In the genomic region with DNA sequence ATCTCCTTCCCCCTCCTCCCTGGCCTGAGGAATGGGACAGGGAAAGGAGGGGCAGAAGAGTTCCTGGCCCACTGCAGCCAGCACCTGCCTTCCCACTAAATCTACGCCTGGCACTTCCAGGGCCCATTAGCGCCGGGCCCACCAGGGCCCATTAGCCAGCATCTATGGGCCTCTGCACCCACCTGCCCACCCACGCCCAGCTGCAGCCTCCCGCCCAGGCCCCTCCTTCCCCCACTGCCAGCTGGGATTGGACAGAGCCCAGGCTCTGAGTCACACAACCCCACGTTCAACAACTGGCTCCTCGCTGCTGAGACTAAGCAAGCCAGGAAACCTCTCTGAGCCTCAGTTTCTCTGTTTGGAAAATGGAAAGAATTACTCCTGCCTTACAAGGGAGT, we compare ENCODE assay signal across 12 cellular contexts. TPM values are rescaled to one million over a fixed set of nuclear protein-coding genes. Genes with fewer than 3 reads are reported as not detected.
A peak's percentile ranks its signal among the peaks of the same experiment; 100 is the strongest.
DNase-seq lines count a peak whose midpoint lies in the region; ATAC-seq, FAIRE-seq and TF ChIP-seq lines count a peak whose summit lies in the region.
"Had no signal": no experiment of that assay in that cellular context is flagged by ENCODE, and none has a peak within 500 bp of the region (broad histone marks: within the 10 kb centered on the region; RNA-seq: fewer than 3 reads in every experiment).

No MANE protein-coding gene starts in this region.

- H3K4me3 Mint-ChIP-seq in activated CD8-positive, alpha-beta memory T cell treated with anti-CD3 and anti-CD28 coated beads, Interleukin-2, amount 10 ng/mL, durations not matched to agents 7 days and 5 days, result no peak overlapping the region
- H3K4me3 Mint-ChIP-seq: memory B cell had no signal

- H3K27ac Mint-ChIP-seq in activated CD8-positive, alpha-beta memory T cell treated with anti-CD3 and anti-CD28 coated beads, Interleukin-2, amount 10 ng/mL, durations not matched to agents 7 days and 5 days, result no peak overlapping the region
- H3K27ac Mint-ChIP-seq: memory B cell had no signal

- DNase-seq in Daoy (ENCODE audit: low read depth) (peak; percentile 82), NCI-H1694 treated with DMSO at 0.1 percent for 48 hours (lab: John Stamatoyannopoulos, UW) (peak; percentile 25), bronchial epithelial cell (ENCODE audit: low read depth) (peak; percentile 71), mucosa of descending colon (no peak), A172 (ENCODE audit: low spot score) (no peak), uterus (no peak), D341Med (ENCODE audit: low spot score) (no peak)
- no peak for DNase-seq in activated CD8-positive, alpha-beta memory T cell treated with anti-CD3 and anti-CD28 coated beads, Interleukin-2, amount 10 ng/mL, durations not matched to agents 7 days and 5 days
- DNase-seq: activated gamma-delta T cell treated with Interleukin-2 at 50 U/mL for 16 hours had no signal

- H3K27me3 ChIP-seq in bronchial epithelial cell (ENCODE audit: control insufficient read depth, insufficient read depth, low read length), result no peaks in the 10 kb centered on the region
- H3K27me3 ChIP-seq in uterus, result peaks cover 6 to 44% of the 10 kb centered on the region in 2 donors

- CTCF ChIA-PET in activated CD8-positive, alpha-beta memory T cell treated with anti-CD3 and anti-CD28 coated beads, Interleukin-2, amount 10 ng/mL, durations not matched to agents 7 days and 5 days (lab: Charles Lee), result interaction anchor here (0.6 to 1.4 kb wide), 3 partner anchors 98 to 167 kb away, joined by 3 to 4 read pairs (median 4); no protein-coding TSS in a partner anchor

- H3K4me1 Mint-ChIP-seq in activated CD8-positive, alpha-beta memory T cell treated with anti-CD3 and anti-CD28 coated beads, Interleukin-2, amount 10 ng/mL, durations not matched to agents 7 days and 5 days, result peaks cover 2% of the 10 kb centered on the region

- no peaks in the 10 kb centered on the region for H3K36me3 Mint-ChIP-seq in activated CD8-positive, alpha-beta memory T cell treated with anti-CD3 and anti-CD28 coated beads, Interleukin-2, amount 10 ng/mL, durations not matched to agents 7 days and 5 days

- ATAC-seq in mucosa of descending colon, result peak; percentile 15
- no peak for ATAC-seq in activated CD8-positive, alpha-beta memory T cell treated with anti-CD3 and anti-CD28 coated beads, Interleukin-2, amount 10 ng/mL, durations not matched to agents 7 days and 5 days

- H3K9me3 Mint-ChIP-seq in activated CD8-positive, alpha-beta memory T cell treated with anti-CD3 and anti-CD28 coated beads, Interleukin-2, amount 10 ng/mL, durations not matched to agents 7 days and 5 days (ENCODE audit: low read depth), result no peaks in the 10 kb centered on the region
- H3K9me3 Mint-ChIP-seq: memory B cell had no signal

- H3K4me1 ChIP-seq in mucosa of descending colon (ENCODE audit: low read depth), result no peaks in the 10 kb centered on the region
- no peaks in the 10 kb centered on the region for H3K4me1 ChIP-seq in uterus

- no peaks in the 10 kb centered on the region for H3K9me3 ChIP-seq in mucosa of descending colon
- no peaks in the 10 kb centered on the region for H3K9me3 ChIP-seq in uterus
- H3K9me3 ChIP-seq: upper lobe of right lung had no signal

- no peaks in the 10 kb centered on the region for H3K36me3 ChIP-seq in bronchial epithelial cell (ENCODE audit: control insufficient read depth, insufficient read depth, low read length)
- no peaks in the 10 kb centered on the region for H3K36me3 ChIP-seq in mucosa of descending colon (ENCODE audit: low read depth)
- H3K36me3 ChIP-seq in uterus, result no peaks in the 10 kb centered on the region
- H3K36me3 ChIP-seq: upper lobe of right lung had no signal

- H3K4me3 ChIP-seq in bronchial epithelial cell (ENCODE audit: low read depth, low read length), result no peak overlapping the region
- no peak overlapping the region for H3K4me3 ChIP-seq in mucosa of descending colon
- no peak overlapping the region for H3K4me3 ChIP-seq in uterus
- H3K4me3 ChIP-seq: coronary artery, upper lobe of right lung had no signal

- intact Hi-C loops in mucosa of descending colon (cut with DNase I, micrococcal nuclease) (no loop called here), uterus (cut with DNase I; ENCODE audit: low total_unique reads) (no loop called here)

- no peak for TF ChIP-seq CTCF in bronchial epithelial cell (IDR thresholded peaks at IDR 0.05; ENCODE audit: insufficient read depth, low read length, severe bottlenecking)
- no peak for TF ChIP-seq CTCF in mucosa of descending colon (IDR thresholded peaks at IDR 0.05)
- no peak for TF ChIP-seq CTCF in uterus (IDR thresholded peaks at IDR 0.05)

- FAIRE-seq in bronchial epithelial cell (lab: Jason Lieb, UNC), result no peak

- no peak overlapping the region for H3K27ac ChIP-seq in uterus
- H3K27ac ChIP-seq: coronary artery, upper lobe of right lung had no signal

- TF ChIP-seq POLR2A in uterus (IDR thresholded peaks at IDR 0.05), result no peak

- H3K27me3 Mint-ChIP-seq in activated CD8-positive, alpha-beta memory T cell treated with anti-CD3 and anti-CD28 coated beads, Interleukin-2, amount 10 ng/mL, durations not matched to agents 7 days and 5 days, result peaks cover 74% of the 10 kb centered on the region

RNA-seq across cellular contexts. Expression of gene CYTH4, which starts 48.7 kb away (rescaled TPM):
- 1.7 and 8.2 TPM in 2 replicates for total RNA-seq in Daoy (2014; rRNA removed; shearing (Covaris generic))
- total RNA-seq in bronchial epithelial cell (not detected in 2 replicates), mucosa of descending colon (10 to 100 TPM in 2 of 3 donors, 1 to 10 TPM in 1; 8.7 to 13.3 (median 11.6) TPM), uterus (10 to 100 TPM in 1 of 4 donors, 1 to 10 TPM in 3; 3.8 to 12.2 (median 5.9) TPM)
- 100 to 1,000 TPM in 1 of 2 experiments, 10 to 100 TPM in 1; 97.8 to 123 TPM for total RNA-seq in activated CD8-positive, alpha-beta memory T cell treated with anti-CD3 and anti-CD28 coated beads, Interleukin-2, amount 10 ng/mL, durations not matched to agents 7 days and 5 days
- 0.26 and 0.43 TPM in 2 replicates for total RNA-seq in A172 (2014; rRNA removed; shearing (Covaris generic))

Comparison
In these comparisons a context has a peak if more than half of its experiments do, and no peak if none do; other contexts are left out.
1. DNase-seq: peak in Daoy (single experiment), NCI-H1694 treated with DMSO at 0.1 percent for 48 hours (single experiment) and bronchial epithelial cell (single experiment); none in mucosa of descending colon (0 of 3), activated CD8-positive, alpha-beta memory T cell treated with anti-CD3 and anti-CD28 coated beads, Interleukin-2, amount 10 ng/mL, durations not matched to agents 7 days and 5 days (single experiment), A172 (single experiment), uterus (0 of 2) and D341Med (single experiment).
2. RNA of gene CYTH4, which starts 48.7 kb away (total RNA-seq): 97.8 to 123 TPM in activated CD8-positive, alpha-beta memory T cell treated with anti-CD3 and anti-CD28 coated beads, Interleukin-2, amount 10 ng/mL, durations not matched to agents 7 days and 5 days; 8.7 to 13.3 TPM in mucosa of descending colon, 3.8 to 12.2 TPM in uterus, 1.7 to 8.2 TPM in Daoy, 0.26 to 0.43 TPM in A172 and not detected in bronchial epithelial cell; every median in the first group is over 4 times any median in the second.